10 cellular contexts compared by ENCODE assay signal in the genomic region with DNA sequence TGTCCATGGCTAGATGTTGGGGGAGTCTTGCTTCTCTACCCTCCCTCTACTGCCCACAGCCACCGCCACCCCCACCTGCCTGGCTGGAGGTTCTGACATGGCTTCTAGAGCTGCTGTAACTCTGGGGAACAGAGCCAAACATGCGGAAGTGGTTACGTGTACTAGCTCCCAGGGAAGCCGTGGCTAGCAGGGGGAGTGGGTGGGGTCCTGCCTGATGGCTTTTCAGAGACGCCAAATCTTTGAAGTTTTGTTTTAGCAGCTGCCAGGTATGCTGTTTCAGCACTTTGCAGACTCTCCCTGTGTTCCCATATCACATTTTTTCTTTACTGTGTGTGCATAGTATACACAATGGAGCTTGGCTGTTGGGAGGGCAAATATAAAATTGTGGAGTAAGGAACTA.
DNase-seq lines count a peak whose midpoint lies in the region; ATAC-seq, FAIRE-seq and TF ChIP-seq lines count a peak whose summit lies in the region.
"Had no signal": no experiment of that assay in that cellular context is flagged by ENCODE, and none has a peak within 500 bp of the region (broad histone marks: within the 10 kb centered on the region; RNA-seq: fewer than 3 reads in every experiment).

No MANE protein-coding gene starts in this region.

- H3K36me3 ChIP-seq in pancreas: no peaks in the 10 kb centered on the region

- no peaks in the 10 kb centered on the region for H3K27me3 ChIP-seq in pancreas

- peaks cover 0 to 27% (median 25%) of the 10 kb centered on the region in 3 donors for H3K4me1 ChIP-seq in pancreas

- FAIRE-seq in pancreas (lab: Jason Lieb, UNC): no peak
- FAIRE-seq: A204.1 had no signal

- TF ChIP-seq CTCF in pancreas (IDR thresholded peaks at IDR 0.05): no peak

- peak overlapping the region in 1 of 4 donors; percentile 2 for H3K4me3 ChIP-seq in pancreas
- H3K4me3 ChIP-seq: SK-N-MC had no signal

- WGBS in pancreas, 2 donors: 11 to 12% methylated on average over 5 of the region's 5 CpGs

- H3K9me3 ChIP-seq in pancreas: no peaks in the 10 kb centered on the region

- intact Hi-C loops in pancreas (cut with DNase I): no loop called here

- H3K27ac ChIP-seq in pancreas: peak overlapping the region; percentile 78 to 90 (median 78)
- H3K27ac ChIP-seq: SK-N-MC had no signal

- H3K4me3 Mint-ChIP-seq in central memory CD8-positive, alpha-beta T cell: no peak overlapping the region

- no peaks in the 10 kb centered on the region for H3K27me3 Mint-ChIP-seq in central memory CD8-positive, alpha-beta T cell

- DNase-seq in DMS 273 (lab: John Stamatoyannopoulos, UW; ENCODE audit: unreplicated experiment) (peak; percentile 23), DMS 273 treated with DMSO at 0.1 percent for 48 hours (lab: John Stamatoyannopoulos, UW) (no peak), T-helper 9 cell (peak; percentile 1), pancreas (peak; percentile 77 to 90 (median 88)), mesenteric fat pad (ENCODE audit: low spot score) (no peak), cerebellar cortex (ENCODE audit: low spot score) (no peak)
- peak in 1 of 2 donors; percentile 13 for DNase-seq in central memory CD8-positive, alpha-beta T cell (ENCODE audit: low spot score in 2 of 2)

- ATAC-seq in central memory CD8-positive, alpha-beta T cell (replicated peaks; ENCODE audit: extremely low read depth, poor library complexity, severe bottlenecking): peak; percentile 28
- peak; percentile 83 to 91 (median 88) for ATAC-seq in pancreas
- ATAC-seq in HG02610 (IDR thresholded peaks at IDR 0.05; ENCODE audit: unreplicated experiment): no peak

- peaks cover 4% of the 10 kb centered on the region for H3K4me1 Mint-ChIP-seq in central memory CD8-positive, alpha-beta T cell

- no peaks in the 10 kb centered on the region for H3K36me3 Mint-ChIP-seq in central memory CD8-positive, alpha-beta T cell (ENCODE audit: insufficient read depth)

- H3K9me3 Mint-ChIP-seq in central memory CD8-positive, alpha-beta T cell: no peaks in the 10 kb centered on the region

- no peak overlapping the region for H3K27ac Mint-ChIP-seq in central memory CD8-positive, alpha-beta T cell (ENCODE audit: low read depth)

Comparison
In these comparisons a context has a peak if more than half of its experiments do, and no peak if none do; other contexts are left out.
1. DNase-seq: peak in DMS 273 (single experiment), T-helper 9 cell (single experiment) and pancreas (6 of 6); none in DMS 273 treated with DMSO at 0.1 percent for 48 hours (single experiment), mesenteric fat pad (single experiment) and cerebellar cortex (single experiment).